9 cellular contexts compared by ENCODE assay signal in the genomic region with DNA sequence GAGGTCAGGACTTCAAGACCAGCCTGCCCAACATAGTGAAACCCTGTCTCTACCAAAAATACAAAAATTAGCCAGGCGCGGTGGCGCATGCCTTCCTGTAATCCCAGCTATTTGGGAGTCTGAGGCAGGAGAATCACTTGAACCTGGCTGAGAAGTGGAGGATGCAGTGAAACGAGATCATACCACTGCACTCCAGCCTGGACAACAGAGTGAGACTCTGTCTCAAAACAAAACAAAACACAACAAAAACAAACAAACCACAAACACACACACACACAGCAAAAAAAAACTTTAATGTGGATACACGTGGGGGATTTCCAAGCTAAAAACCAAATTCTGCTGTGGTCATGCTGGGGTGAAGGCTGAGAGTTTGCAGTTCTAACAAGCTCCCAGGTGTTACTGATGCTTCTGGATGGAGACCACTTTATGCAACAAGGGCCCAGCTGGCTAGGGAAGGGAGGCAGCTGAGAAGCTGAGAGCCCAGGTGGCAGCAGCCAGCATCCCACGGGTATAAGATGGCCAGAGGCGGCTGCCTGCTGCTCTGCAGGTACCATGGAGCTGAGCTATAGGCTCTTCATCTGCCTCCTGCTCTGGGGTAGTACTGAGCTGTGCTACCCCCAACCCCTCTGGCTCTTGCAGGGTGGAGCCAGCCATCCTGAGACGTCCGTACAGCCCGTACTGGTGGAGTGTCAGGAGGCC. TPM values are rescaled to one million over a fixed set of nuclear protein-coding genes. Genes with fewer than 3 reads are reported as not detected.
A peak's percentile ranks its signal among the peaks of the same experiment; 100 is the strongest.
DNase-seq lines count a peak whose midpoint lies in the region; ATAC-seq and TF ChIP-seq lines count a peak whose summit lies in the region.
"Had no signal": no experiment of that assay in that cellular context is flagged by ENCODE, and none has a peak within 500 bp of the region (broad histone marks: within the 10 kb centered on the region; RNA-seq: fewer than 3 reads in every experiment).

A gene (plus strand): TSS at position 538 of the 699 bp plus-strand sequence. CDS start 15 bp downstream, at position 553.

- no peaks in the 10 kb centered on the region for H3K36me3 Mint-ChIP-seq in natural killer cell

- no peaks in the 10 kb centered on the region for H3K9me3 Mint-ChIP-seq in natural killer cell

- peak within 1 kb of the TSS in 1 of 2 donors; percentile 18 for H3K27ac Mint-ChIP-seq in natural killer cell

- peaks cover 46% of the 10 kb centered on the region for H3K4me1 ChIP-seq in SJCRH30
- H3K4me1 ChIP-seq in vagina, result peaks cover 7% of the 10 kb centered on the region

- intact Hi-C loops in natural killer cell (cut with micrococcal nuclease), result no loop called here
- intact Hi-C loops in vagina (cut with DNase I), result no loop called here

- no peak within 1 kb of the TSS for H3K4me3 Mint-ChIP-seq in natural killer cell

- no peak for TF ChIP-seq POLR2A in vagina (IDR thresholded peaks at IDR 0.05)

- peaks cover 0 to 4% of the 10 kb centered on the region in 2 donors for H3K4me1 Mint-ChIP-seq in natural killer cell

- H3K9me3 ChIP-seq in SJCRH30 (replicated peaks), result peaks cover 4% of the 10 kb centered on the region; the same call in 1 of the 2 replicates
- no peaks in the 10 kb centered on the region for H3K9me3 ChIP-seq in vagina

- ATAC-seq in GM18511 (IDR thresholded peaks at IDR 0.05; ENCODE audit: unreplicated experiment) (peak; percentile 67), HG02642 (IDR thresholded peaks at IDR 0.05; ENCODE audit: poor library complexity, unreplicated experiment) (peak; percentile 76), natural killer cell (peak; percentile 40 to 65 (median 57))
- ATAC-seq: Right ventricle myocardium inferior had no signal

- no peak for DNase-seq in SJCRH30
- no peak for DNase-seq in natural killer cell
- DNase-seq in SIG-M5 (lab: John Stamatoyannopoulos, UW), result no peak
- DNase-seq in GDM1 (lab: John Stamatoyannopoulos, UW), result no peak
- DNase-seq in vagina (ENCODE audit: extremely low spot score in 2 of 2), result no peak
- no peak for DNase-seq in activated CD4-positive, alpha-beta T cell treated with anti-CD3 and anti-CD28 coated beads, Interleukin-2, amount 50 U/mL, for 48 hours

- TF ChIP-seq CTCF in natural killer cell (IDR thresholded peaks at IDR 0.05) (no peak), vagina (IDR thresholded peaks at IDR 0.05) (no peak)

- H3K27ac ChIP-seq in SJCRH30, result peak within 1 kb of the TSS; percentile 94
- H3K27ac ChIP-seq in vagina, result no peak within 1 kb of the TSS

- H3K27me3 Mint-ChIP-seq in natural killer cell (ENCODE audit: low read depth in 2 of 2), result peaks cover 4 to 7% of the 10 kb centered on the region in 2 donors

- H3K4me3 ChIP-seq in SJCRH30, result no peak within 1 kb of the TSS
- H3K4me3 ChIP-seq in vagina, result no peak within 1 kb of the TSS

- H3K27me3 ChIP-seq in SJCRH30, result no peaks in the 10 kb centered on the region
- H3K27me3 ChIP-seq in vagina, result no peaks in the 10 kb centered on the region

- H3K36me3 ChIP-seq in SJCRH30 (no peaks in the 10 kb centered on the region), vagina (no peaks in the 10 kb centered on the region)

RNA-seq across cellular contexts. Expression of the gene that starts here (rescaled TPM):
- 0.99 and 1.8 TPM in 2 replicates for total RNA-seq in SJCRH30 (2014; rRNA removed; shearing (Covaris generic))
- 10 to 100 TPM in 1 of 3 donors, 1 to 10 TPM in 2; 1.9 to 12.9 (median 6.1) TPM for total RNA-seq in natural killer cell
- total RNA-seq in vagina, result 2.7 TPM
